Comparison of ENCODE assay signal across 4 cellular contexts in genomic region chr1:167887187-167887586, GRCh38. TPM values are rescaled to one million over a fixed set of nuclear protein-coding genes. Genes with fewer than 3 reads are reported as not detected.
"Had no signal": no experiment of that assay in that cellular context is flagged by ENCODE, and none has a peak within 500 bp of the region (broad histone marks: within the 10 kb centered on the region; RNA-seq: fewer than 3 reads in every experiment).

No MANE protein-coding gene starts in this region.

RNA-seq across cellular contexts. Expression of gene ADCY10, which starts 26.7 kb away (rescaled TPM):
- total RNA-seq: stomach, suprapubic skin, tibial nerve, vagina had no signal
